23 cellular contexts compared by ENCODE assay signal in the genomic region with DNA sequence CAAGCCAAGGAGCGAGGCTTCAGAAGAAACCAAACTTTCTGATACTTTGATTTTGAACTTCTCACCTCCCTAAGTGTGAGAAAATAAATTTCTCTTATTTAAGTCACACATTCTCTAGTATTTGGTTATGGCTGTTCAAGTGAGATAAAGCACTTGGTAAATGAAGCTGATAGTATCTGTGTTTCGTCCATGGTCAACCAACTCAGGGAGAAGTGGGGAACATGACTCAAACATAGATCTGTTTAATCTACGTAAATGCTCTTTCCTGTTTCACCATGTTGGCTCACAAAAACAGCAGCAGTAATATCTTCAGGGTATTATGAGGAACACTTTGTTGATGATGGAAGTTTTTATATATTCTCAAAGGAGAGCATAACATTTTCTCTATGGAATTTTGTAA.
DNase-seq lines count a peak whose midpoint lies in the region; ATAC-seq and TF ChIP-seq lines count a peak whose summit lies in the region.
"Had no signal": no experiment of that assay in that cellular context is flagged by ENCODE, and none has a peak within 500 bp of the region (broad histone marks: within the 10 kb centered on the region; RNA-seq: fewer than 3 reads in every experiment).

No MANE protein-coding gene starts in this region.

- peak overlapping the region; percentile 34; the same call in 1 of the 2 replicates for H3K4me2 ChIP-seq in OCI-LY3 (ENCODE audit: low read length)
- H3K4me2 ChIP-seq in mesenchymal stem cell (ENCODE audit: low read length, poor library complexity, severe bottlenecking), result no peak overlapping the region
- no peak overlapping the region for H3K4me2 ChIP-seq in mammary epithelial cell (ENCODE audit: insufficient read depth, low read depth, low read length)
- H3K4me2 ChIP-seq: GM23338 had no signal

- H3K27me3 ChIP-seq in OCI-LY3 (ENCODE audit: low read depth, low read length) (no peaks in the 10 kb centered on the region), mesenchymal stem cell (ENCODE audit: control insufficient read depth in 1 of 2, insufficient read depth in 1 of 2, low read length in 2 of 2) (no peaks in the 10 kb centered on the region), mammary epithelial cell (ENCODE audit: insufficient read depth, low read length) (no peaks in the 10 kb centered on the region)

- no peaks in the 10 kb centered on the region for H3K27me3 Mint-ChIP-seq in stimulated activated naive CD8-positive, alpha-beta T cell treated with anti-CD3 and anti-CD28 coated beads, Interleukin-15, amount 100 ng/mL, for 72 hours
- H3K27me3 Mint-ChIP-seq: IgD-negative memory B cell had no signal

- TF ChIP-seq CTCF in OCI-LY3 (IDR thresholded peaks at IDR 0.05; ENCODE audit: low read depth, low read length), result no peak
- TF ChIP-seq CTCF in mammary epithelial cell (conservative IDR thresholded peaks at IDR 0.05 in 1 of 2, IDR thresholded peaks at IDR 0.05 in 1 of 2; ENCODE audit: extremely low read depth in 1 of 2, insufficient read depth in 1 of 2, low read depth in 1 of 2, low read length in 2 of 2), result no peak

- H4K91ac ChIP-seq in mesenchymal stem cell (ENCODE audit: low read length), result no peak overlapping the region

- no peaks in the 10 kb centered on the region for H3K79me2 ChIP-seq in OCI-LY3 (ENCODE audit: low read length)
- no peaks in the 10 kb centered on the region for H3K79me2 ChIP-seq in mammary epithelial cell (ENCODE audit: insufficient read depth, low read length)

- H3K36me3 ChIP-seq in OCI-LY3 (replicated peaks; ENCODE audit: low read depth, low read length), result no peaks in the 10 kb centered on the region
- no peaks in the 10 kb centered on the region for H3K36me3 ChIP-seq in mesenchymal stem cell (ENCODE audit: control insufficient read depth in 1 of 2, insufficient read depth in 2 of 2, low read depth in 1 of 2, low read length in 2 of 2)
- H3K36me3 ChIP-seq in mammary epithelial cell (ENCODE audit: insufficient read depth, low read length), result no peaks in the 10 kb centered on the region
- H3K36me3 ChIP-seq: HAP-1 had no signal

- no peak overlapping the region for H2BK5ac ChIP-seq in mesenchymal stem cell (ENCODE audit: low read depth, low read length, poor library complexity, severe bottlenecking)

- peaks cover 0 to 4% of the 10 kb centered on the region in 2 donors for H3K9me3 Mint-ChIP-seq in stimulated activated naive CD8-positive, alpha-beta T cell treated with anti-CD3 and anti-CD28 coated beads, Interleukin-15, amount 100 ng/mL, for 72 hours

- no peak overlapping the region for H3K4me3 Mint-ChIP-seq in stimulated activated naive CD8-positive, alpha-beta T cell treated with anti-CD3 and anti-CD28 coated beads, Interleukin-15, amount 100 ng/mL, for 72 hours
- H3K4me3 Mint-ChIP-seq: GM23338, IgD-negative memory B cell had no signal

- H4K8ac ChIP-seq in mesenchymal stem cell (ENCODE audit: low read length), result no peak overlapping the region

- intact Hi-C loops in head of caudate nucleus (cut with DNase I) (no loop called here), mammary epithelial cell (cut with micrococcal nuclease) (no loop called here)

- DNase-seq in GF-D8 (lab: John Stamatoyannopoulos, UW), result peak; percentile 15
- DNase-seq in amniotic epithelial cell (ENCODE audit: low read depth), result peak; percentile 39
- DNase-seq in mesenchymal stem cell, result peak; percentile 50
- DNase-seq in HK-2 (ENCODE audit: unreplicated experiment), result no peak
- no peak for DNase-seq in stimulated activated naive CD8-positive, alpha-beta T cell treated with anti-CD3 and anti-CD28 coated beads, Interleukin-15, amount 100 ng/mL, for 72 hours
- DNase-seq in head of caudate nucleus, result no peak
- no peak for DNase-seq in mammary epithelial cell
- DNase-seq: DMS53; Karpas-422; NCI-H1092 treated with DMSO at 0.1 percent for 48 hours; NCI-H1436; NCI-H187 treated with DMSO at 0.1 percent for 48 hours; NCI-H446 treated with DMSO at 0.1 percent for 48 hours; NCI-H526; NCI-H82; NK-92 treated with Interleukin-12 subunit alpha and Interleukin-12 subunit beta, amount 100 ng/mL, for 24 hours; Right ventricle myocardium superior; RPMI8226 had no signal

- no peak overlapping the region for H3K9ac ChIP-seq in OCI-LY3 (ENCODE audit: low read length)
- no peak overlapping the region for H3K9ac ChIP-seq in mesenchymal stem cell (ENCODE audit: low read length)
- H3K9ac ChIP-seq in mammary epithelial cell (ENCODE audit: insufficient read depth, low read length), result no peak overlapping the region

- no peak overlapping the region for H3K14ac ChIP-seq in mesenchymal stem cell (ENCODE audit: low read length in 2 of 2)

- no peak for ATAC-seq in stimulated activated naive CD8-positive, alpha-beta T cell treated with anti-CD3 and anti-CD28 coated beads, Interleukin-15, amount 100 ng/mL, for 72 hours
- ATAC-seq: GM23338 had no signal

- no peak overlapping the region for H3K27ac ChIP-seq in OCI-LY3 (ENCODE audit: low read length)
- H3K27ac ChIP-seq in mesenchymal stem cell (ENCODE audit: low read length, poor library complexity, severe bottlenecking), result no peak overlapping the region
- H3K27ac ChIP-seq in mammary epithelial cell (ENCODE audit: insufficient read depth, low read depth, low read length), result no peak overlapping the region
- H3K27ac ChIP-seq: HL-60 had no signal

- H2AFZ ChIP-seq in OCI-LY3 (ENCODE audit: low read depth, low read length) (peak overlapping the region; percentile 19; the same call in 1 of the 2 replicates), mesenchymal stem cell (ENCODE audit: low read depth, low read length) (no peak overlapping the region), mammary epithelial cell (ENCODE audit: low read depth, low read length) (no peak overlapping the region)
- H2AFZ ChIP-seq: GM23338 had no signal

- H2BK120ac ChIP-seq in mesenchymal stem cell (ENCODE audit: low read depth, low read length), result no peak overlapping the region

- H3K9me3 ChIP-seq in OCI-LY3 (ENCODE audit: insufficient read depth, low read length) (no peaks in the 10 kb centered on the region), mesenchymal stem cell (ENCODE audit: control insufficient read depth, low read length) (peaks cover 4% of the 10 kb centered on the region), mammary epithelial cell (replicated peaks; ENCODE audit: insufficient read depth, low read length) (no peaks in the 10 kb centered on the region)
- H3K9me3 ChIP-seq: HAP-1 had no signal

- dilution Hi-C loops in mammary epithelial cell (cut with HindIII; ENCODE audit: low sequenced_read_pairs), result no loop called here

- H4K20me1 ChIP-seq in OCI-LY3 (ENCODE audit: insufficient read depth, low read length), result no peaks in the 10 kb centered on the region
- H4K20me1 ChIP-seq in mammary epithelial cell (ENCODE audit: insufficient read depth, low read length), result no peaks in the 10 kb centered on the region

- H3K4me1 ChIP-seq in OCI-LY3 (ENCODE audit: low read length) (peaks cover 12% of the 10 kb centered on the region), mesenchymal stem cell (ENCODE audit: control insufficient read depth, insufficient read depth, low read depth, low read length) (no peaks in the 10 kb centered on the region), mammary epithelial cell (ENCODE audit: insufficient read depth, low read length) (no peaks in the 10 kb centered on the region)
- H3K4me1 ChIP-seq: HAP-1 had no signal

- H3K23ac ChIP-seq in mesenchymal stem cell (ENCODE audit: low read length in 2 of 2), result no peak overlapping the region

- H3K27ac Mint-ChIP-seq in stimulated activated naive CD8-positive, alpha-beta T cell treated with anti-CD3 and anti-CD28 coated beads, Interleukin-15, amount 100 ng/mL, for 72 hours, result no peak overlapping the region
- H3K27ac Mint-ChIP-seq: GM23338, IgD-negative memory B cell had no signal

- no TSS peak for BruUV-seq in mammary epithelial cell (replicated peaks; lab: Mats Ljungman, UMichigan)

- CTCF ChIA-PET in mammary epithelial cell (lab: Charles Lee; ENCODE audit: low non-redundant PET), result no interaction called here

- no peak overlapping the region for H2BK12ac ChIP-seq in mesenchymal stem cell (ENCODE audit: low read length in 2 of 2)

- H3K4me1 Mint-ChIP-seq in stimulated activated naive CD8-positive, alpha-beta T cell treated with anti-CD3 and anti-CD28 coated beads, Interleukin-15, amount 100 ng/mL, for 72 hours, result no peaks in the 10 kb centered on the region
- H3K4me1 Mint-ChIP-seq: GM23338, IgD-negative memory B cell had no signal

- no peak overlapping the region for H3K18ac ChIP-seq in mesenchymal stem cell (ENCODE audit: low read depth in 1 of 2, low read length in 2 of 2)

- no peak overlapping the region for H3K4me3 ChIP-seq in OCI-LY3 (ENCODE audit: low read length)
- H3K4me3 ChIP-seq in mesenchymal stem cell (ENCODE audit: insufficient read depth in 1 of 2, low read depth in 1 of 2, low read length in 2 of 2), result no peak overlapping the region
- H3K4me3 ChIP-seq in mammary epithelial cell (replicated peaks in 1 of 3; ENCODE audit: insufficient read depth in 1 of 3, low read depth in 2 of 3, low read length in 3 of 3), result no peak overlapping the region
- H3K4me3 ChIP-seq: GM23338, HAP-1 had no signal

- no peak overlapping the region for H2BK15ac ChIP-seq in mesenchymal stem cell (ENCODE audit: low read depth, poor library complexity, severe bottlenecking)

- no peaks in the 10 kb centered on the region for H3K79me1 ChIP-seq in mesenchymal stem cell (replicated peaks; ENCODE audit: low read length, poor library complexity, severe bottlenecking)

- 88% methylated on average over 1 of the region's 3 CpGs for WGBS in mesenchymal stem cell
- 74% methylated on average over 3 of the region's 3 CpGs for WGBS in mammary epithelial cell (ENCODE audit: low coverage, missing lambda C conversion rate)

- H2AK5ac ChIP-seq in mesenchymal stem cell (ENCODE audit: low read length, severe bottlenecking), result no peak overlapping the region

- H3K4ac ChIP-seq in mesenchymal stem cell (ENCODE audit: low read depth in 1 of 2, low read length in 2 of 2), result no peak overlapping the region

- in situ Hi-C loops in mammary epithelial cell (cut with MboI; ENCODE audit: low sequenced_read_pairs in 2 of 2), result no loop called here

Comparison
In these comparisons a context has a peak if more than half of its experiments do, and no peak if none do; other contexts are left out.
1. DNase-seq: peak in GF-D8 (single experiment), amniotic epithelial cell (single experiment) and mesenchymal stem cell (single experiment); none in HK-2 (single experiment), stimulated activated naive CD8-positive, alpha-beta T cell treated with anti-CD3 and anti-CD28 coated beads, Interleukin-15, amount 100 ng/mL, for 72 hours (0 of 2), head of caudate nucleus (0 of 42) and mammary epithelial cell (single experiment).